Comparison of ENCODE assay signal across 8 cellular contexts in the genomic region with DNA sequence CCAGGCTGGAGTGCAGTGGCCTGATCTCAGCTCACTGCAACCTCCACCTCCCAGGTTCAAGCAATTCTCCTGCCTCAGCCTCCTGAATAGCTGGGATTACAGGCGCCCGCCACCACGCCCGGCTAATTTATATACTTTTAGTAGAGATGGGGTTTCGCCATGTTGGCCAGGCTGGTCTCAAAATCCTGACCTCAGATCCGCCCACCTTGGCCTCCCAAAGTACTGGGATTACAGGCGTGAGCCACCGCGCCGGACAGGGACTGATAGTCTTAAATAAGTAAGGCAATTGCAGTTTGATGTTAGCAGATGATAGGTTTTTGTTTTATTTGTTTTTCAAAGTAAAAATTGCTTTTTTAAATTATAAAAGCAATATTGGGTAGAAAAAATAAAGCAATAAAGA. TPM values are rescaled to one million over a fixed set of nuclear protein-coding genes. Genes with fewer than 3 reads are reported as not detected.
DNase-seq lines count a peak whose midpoint lies in the region; ATAC-seq and TF ChIP-seq lines count a peak whose summit lies in the region.
"Not testable (repeated sequence)": the region's sequence is repeated elsewhere in the genome, so short reads cannot be mapped to it uniquely, and the experiment has no call there.

No MANE protein-coding gene starts in this region.

- H3K79me2 ChIP-seq in Karpas-422 (ENCODE audit: low read length), result peaks cover 75% of the 10 kb centered on the region

- not testable (repeated sequence) for ATAC-seq in CD4-positive, alpha-beta T cell (ENCODE audit: poor library complexity); T-cell (replicated peaks in 1 of 4); effector memory CD8-positive, alpha-beta T cell (replicated peaks); naive B cell (ENCODE audit: low read depth in 2 of 2); gastrocnemius medialis

- H3K27ac ChIP-seq in 22Rv1 (peak overlapping the region; percentile 96; the same call in 1 of the 2 replicates), gastrocnemius medialis (peak overlapping the region; percentile 95 to 99 (median 99))
- H3K27ac ChIP-seq in CD4-positive, alpha-beta T cell (ENCODE audit: low read depth, low read length); Karpas-422 (ENCODE audit: low read length): not testable (repeated sequence)

- not testable (repeated sequence) for H3K4me3 ChIP-seq in Karpas-422 (ENCODE audit: low read length)
- peak overlapping the region; percentile 82 to 100 (median 97) for H3K4me3 ChIP-seq in gastrocnemius medialis

- in situ Hi-C loops in gastrocnemius medialis (cut with MboI; ENCODE audit: low sequenced_read_pairs in 4 of 4), result loop anchor here in 1 of 4 donors (10.0 kb wide), 1 partner anchor 299 kb away; the partner anchor contains the start of gene GOT1

- H3K4me2 ChIP-seq in Karpas-422 (ENCODE audit: low read depth, low read length, poor library complexity, severe bottlenecking), result peak overlapping the region; percentile 80

- CTCF ChIA-PET in CD4-positive, alpha-beta T cell (lab: Charles Lee), result interaction anchor here (1.1 to 1.3 kb wide), 2 partner anchors 275 to 342 kb away, joined by 4 to 5 read pairs; partner anchors contain the start of gene DNMBP
- CTCF ChIA-PET in T-cell (lab: Charles Lee), result interaction anchor here in 1 of 2 donors (0.7 kb wide), 1 partner anchor 298 kb away, joined by 4 read pairs; no protein-coding TSS in a partner anchor

- peaks cover 52% of the 10 kb centered on the region for H3K4me1 Mint-ChIP-seq in CD4-positive, alpha-beta T cell (ENCODE audit: low read depth)
- H3K4me1 Mint-ChIP-seq in T-cell (peaks cover 53 to 60% (median 57%) of the 10 kb centered on the region in 3 donors), naive B cell (peaks cover 12 to 55% (median 22%) of the 10 kb centered on the region in 3 donors)
- H3K4me1 Mint-ChIP-seq in activated naive CD8-positive, alpha-beta T cell treated with anti-CD3 and anti-CD28 coated beads for 36 hours, result peaks cover 31% of the 10 kb centered on the region
- peaks cover 18 to 47% of the 10 kb centered on the region in 2 donors for H3K4me1 Mint-ChIP-seq in effector memory CD8-positive, alpha-beta T cell (ENCODE audit: low read depth in 2 of 2)

- POLR2A ChIA-PET in CD4-positive, alpha-beta T cell (lab: Charles Lee); T-cell (lab: Charles Lee): not testable (repeated sequence)

- H3K9me2 ChIP-seq in Karpas-422 (replicated peaks; ENCODE audit: insufficient read depth, low read length), result not testable (repeated sequence)

- peaks cover 22% of the 10 kb centered on the region for H3K4me1 ChIP-seq in Karpas-422 (ENCODE audit: low read length)
- peaks cover 69 to 70% of the 10 kb centered on the region in 2 donors for H3K4me1 ChIP-seq in gastrocnemius medialis

- not testable (repeated sequence) for H3K9me3 ChIP-seq in CD4-positive, alpha-beta T cell (ENCODE audit: control insufficient read depth, low read length); Karpas-422 (ENCODE audit: low read length); gastrocnemius medialis

- not testable (repeated sequence) for DNase-seq in CD4-positive, alpha-beta T cell; Karpas-422; T-cell; activated naive CD8-positive, alpha-beta T cell treated with anti-CD3 and anti-CD28 coated beads for 36 hours; effector memory CD8-positive, alpha-beta T cell; naive B cell
- DNase-seq in gastrocnemius medialis, result peak in 1 of 2 donors; percentile 27

- H3K36me3 Mint-ChIP-seq in CD4-positive, alpha-beta T cell (ENCODE audit: low read depth), result peaks cover 56% of the 10 kb centered on the region
- H3K36me3 Mint-ChIP-seq in T-cell (peaks cover 28% of the 10 kb centered on the region), naive B cell (peaks cover 9 to 18% of the 10 kb centered on the region in 2 donors)
- H3K36me3 Mint-ChIP-seq in activated naive CD8-positive, alpha-beta T cell treated with anti-CD3 and anti-CD28 coated beads for 36 hours, result peaks cover 40% of the 10 kb centered on the region
- peaks cover 42% of the 10 kb centered on the region for H3K36me3 Mint-ChIP-seq in effector memory CD8-positive, alpha-beta T cell (ENCODE audit: insufficient read depth)

- H3K27ac Mint-ChIP-seq in CD4-positive, alpha-beta T cell, result peak overlapping the region; percentile 5
- not testable (repeated sequence) for H3K27ac Mint-ChIP-seq in T-cell; activated naive CD8-positive, alpha-beta T cell treated with anti-CD3 and anti-CD28 coated beads for 36 hours
- peak overlapping the region in 1 of 2 donors; percentile 5 for H3K27ac Mint-ChIP-seq in effector memory CD8-positive, alpha-beta T cell
- peak overlapping the region in 2 of 6 donors; percentile 75 to 81 for H3K27ac Mint-ChIP-seq in naive B cell

- not testable (repeated sequence) for TF ChIP-seq CTCF in 22Rv1 (IDR thresholded peaks at IDR 0.05); CD4-positive, alpha-beta T cell (IDR thresholded peaks at IDR 0.05); gastrocnemius medialis (IDR thresholded peaks at IDR 0.05 in 4 of 5, conservative IDR thresholded peaks at IDR 0.05 in 1 of 5)

- H2AFZ ChIP-seq in Karpas-422 (ENCODE audit: low read length), result not testable (repeated sequence)

- H3K27me3 Mint-ChIP-seq in CD4-positive, alpha-beta T cell; T-cell; activated naive CD8-positive, alpha-beta T cell treated with anti-CD3 and anti-CD28 coated beads for 36 hours; effector memory CD8-positive, alpha-beta T cell; naive B cell: not testable (repeated sequence)

- not testable (repeated sequence) for H3K9ac ChIP-seq in Karpas-422 (ENCODE audit: low read length)

- H3K27me3 ChIP-seq in CD4-positive, alpha-beta T cell (ENCODE audit: control insufficient read depth, insufficient read depth, low read length); Karpas-422 (ENCODE audit: low read length); gastrocnemius medialis: not testable (repeated sequence)

- H3K36me3 ChIP-seq in Karpas-422 (ENCODE audit: insufficient read depth, low read length), result peaks cover 40% of the 10 kb centered on the region
- H3K36me3 ChIP-seq in gastrocnemius medialis, result peaks cover 0 to 30% of the 10 kb centered on the region in 2 donors

- H3K9me3 Mint-ChIP-seq in CD4-positive, alpha-beta T cell; T-cell; activated naive CD8-positive, alpha-beta T cell treated with anti-CD3 and anti-CD28 coated beads for 36 hours; effector memory CD8-positive, alpha-beta T cell; naive B cell: not testable (repeated sequence)

- not testable (repeated sequence) for TF ChIP-seq POLR2A in gastrocnemius medialis (IDR thresholded peaks at IDR 0.05)

- H3K4me3 Mint-ChIP-seq in CD4-positive, alpha-beta T cell, result not testable (repeated sequence)
- H3K4me3 Mint-ChIP-seq in T-cell (peak overlapping the region in 2 of 3 donors; percentile 69 to 100), naive B cell (peak overlapping the region in 6 of 8 donors; percentile 51 to 84 (median 63))
- H3K4me3 Mint-ChIP-seq in activated naive CD8-positive, alpha-beta T cell treated with anti-CD3 and anti-CD28 coated beads for 36 hours, result peak overlapping the region; percentile 99
- H3K4me3 Mint-ChIP-seq in effector memory CD8-positive, alpha-beta T cell, result peak overlapping the region; percentile 13 to 100

- intact Hi-C loops in CD4-positive, alpha-beta T cell (cut with DNase I, micrococcal nuclease), result loop anchor here (5.0 to 10.0 kb wide), 7 partner anchors 72 to 1602 kb away; partner anchors contain the start of genes ERLIN1 (in 1 of the 2), HPS1 (in 1 of the 2), R3HCC1L (in 1 of the 2) and SLC25A28 (in 1 of the 2)
- intact Hi-C loops in gastrocnemius medialis (cut with DNase I; ENCODE audit: low total_unique reads), result loop anchor here (5.0 to 10.0 kb wide), 2 partner anchors 112 to 631 kb away; partner anchors contain the start of gene SLC25A28

- not testable (repeated sequence) for H4K20me1 ChIP-seq in Karpas-422 (ENCODE audit: insufficient read depth, low read depth, low read length)

RNA-seq across cellular contexts. Expression of gene CUTC, which starts 2.1 kb away (rescaled TPM):
- 10 to 100 TPM; 14.1 to 16.0 TPM for total RNA-seq in CD4-positive, alpha-beta T cell
- 20.1 and 22.9 TPM in 2 replicates for total RNA-seq in Karpas-422 (2014; rRNA removed; shearing (Covaris generic); ENCODE audit: low replicate concordance)
- 10 to 100 TPM; 21.0 to 32.1 (median 29.3) TPM for total RNA-seq in T-cell
- total RNA-seq in activated naive CD8-positive, alpha-beta T cell treated with anti-CD3 and anti-CD28 coated beads for 36 hours, result 10 to 100 TPM; 36.1 to 38.1 TPM
- 100 to 1,000 TPM in 1 of 6 donors, 10 to 100 TPM in 5; 68.3 to 112 (median 73.7) TPM for polyA plus RNA-seq in naive B cell (ENCODE audit: low read depth in 6 of 6)
- total RNA-seq in gastrocnemius medialis, result 100 to 1,000 TPM in 3 of 4 donors, 10 to 100 TPM in 1; 85.2 to 172 (median 126) TPM

RNA-seq across cellular contexts. Expression of gene COX15, which starts 2.2 kb away (rescaled TPM):
- 1 to 10 TPM; 7.7 to 7.9 TPM for total RNA-seq in CD4-positive, alpha-beta T cell
- 45.6 and 53.3 TPM in 2 replicates for total RNA-seq in Karpas-422 (2014; rRNA removed; shearing (Covaris generic); ENCODE audit: low replicate concordance)
- total RNA-seq in T-cell, result 10 to 100 TPM; 18.6 to 36.7 (median 31.5) TPM
- total RNA-seq in activated naive CD8-positive, alpha-beta T cell treated with anti-CD3 and anti-CD28 coated beads for 36 hours, result 10 to 100 TPM; 39.2 to 42.0 TPM
- polyA plus RNA-seq in naive B cell (ENCODE audit: low read depth in 6 of 6), result 10 to 100 TPM; 34.9 to 61.5 (median 42.1) TPM
- total RNA-seq in gastrocnemius medialis, result 10 to 100 TPM; 28.1 to 45.3 (median 32.5) TPM

RNA-seq across cellular contexts. Expression of gene ABCC2, which starts 48.3 kb away (rescaled TPM):
- 1 to 10 TPM; 3.0 to 3.4 TPM for total RNA-seq in CD4-positive, alpha-beta T cell
- total RNA-seq in Karpas-422 (2014; rRNA removed; shearing (Covaris generic); ENCODE audit: low replicate concordance), result 0.07 and 1.4 TPM in 2 replicates
- total RNA-seq in T-cell (1 to 10 TPM; 2.8 to 5.6 (median 4.0) TPM), gastrocnemius medialis (1 to 10 TPM in 3 of 4 donors, under 1 TPM in 1; 0.89 to 3.2 (median 1.3) TPM)
- under 1 TPM; 0.70 to 0.99 TPM for total RNA-seq in activated naive CD8-positive, alpha-beta T cell treated with anti-CD3 and anti-CD28 coated beads for 36 hours
- polyA plus RNA-seq in naive B cell (ENCODE audit: low read depth in 6 of 6), result 1 to 10 TPM in 2 of 6 donors, under 1 TPM in 3, not detected in 1; 0.44 to 1.5 (median 0.63) TPM
